In genomic region chrX:150502091-150502490, GRCh38 we compare ENCODE assay signal across 26 cellular contexts.
A peak's percentile ranks its signal among the peaks of the same experiment; 100 is the strongest.
DNase-seq lines count a peak whose midpoint lies in the region; ATAC-seq, FAIRE-seq and TF ChIP-seq lines count a peak whose summit lies in the region.
"Had no signal": no experiment of that assay in that cellular context is flagged by ENCODE, and none has a peak within 500 bp of the region (broad histone marks: within the 10 kb centered on the region; RNA-seq: fewer than 3 reads in every experiment).

No MANE protein-coding gene starts in this region.

- peaks cover 15% of the 10 kb centered on the region for H3K4me1 ChIP-seq in mammary epithelial cell (ENCODE audit: insufficient read depth, low read length)
- no peaks in the 10 kb centered on the region for H3K4me1 ChIP-seq in breast epithelium
- H3K4me1 ChIP-seq: BE2C had no signal

- DNase-seq in mammary epithelial cell = peak; percentile 17
- no peak for DNase-seq in breast epithelium (ENCODE audit: low spot score in 2 of 2)
- DNase-seq in bronchial epithelial cell (ENCODE audit: low read depth) = peak; percentile 64
- DNase-seq in epithelial cell of prostate (ENCODE audit: low read depth, low spot score) = peak; percentile 5
- DNase-seq in T-helper 9 cell = no peak
- DNase-seq in HUDEP-2 (lab: John Stamatoyannopoulos, UW; ENCODE audit: unreplicated experiment in 76 of 76) = no peak
- DNase-seq: 8988T; ACHN; BE2C; C1 segment of cervical spinal cord; CD4-positive, alpha-beta memory T cell; CD4-positive, CD25-positive, alpha-beta regulatory T cell; CD8-positive, alpha-beta memory T cell; COR-L47; DMS153; DMS53; DMS79; DND-41; EL; GF-D8 had no signal

- no peaks in the 10 kb centered on the region for H3K79me2 ChIP-seq in mammary epithelial cell (ENCODE audit: insufficient read depth, low read length)

- H3K4me3 ChIP-seq in mammary epithelial cell (replicated peaks in 1 of 3; ENCODE audit: insufficient read depth in 1 of 3, low read depth in 2 of 3, low read length in 3 of 3) = no peak overlapping the region
- no peak overlapping the region for H3K4me3 ChIP-seq in breast epithelium
- H3K4me3 ChIP-seq in bronchial epithelial cell (ENCODE audit: low read depth, low read length) = no peak overlapping the region
- H3K4me3 ChIP-seq: BLaER1 had no signal

- CTCF ChIA-PET in mammary epithelial cell (lab: Charles Lee; ENCODE audit: low non-redundant PET) = no interaction called here

- H3K36me3 ChIP-seq in mammary epithelial cell (ENCODE audit: insufficient read depth, low read length) (no peaks in the 10 kb centered on the region), breast epithelium (no peaks in the 10 kb centered on the region), bronchial epithelial cell (ENCODE audit: control insufficient read depth, insufficient read depth, low read length) (no peaks in the 10 kb centered on the region)
- H3K36me3 ChIP-seq: BE2C, BLaER1 had no signal

- intact Hi-C loops in mammary epithelial cell (cut with micrococcal nuclease) = no loop called here
- intact Hi-C loops in breast epithelium (cut with DNase I; ENCODE audit: low total_unique reads) = no loop called here

- H4K20me1 ChIP-seq in mammary epithelial cell (ENCODE audit: insufficient read depth, low read length) = no peaks in the 10 kb centered on the region
- H4K20me1 ChIP-seq: BLaER1 had no signal

- dilution Hi-C loops in mammary epithelial cell (cut with HindIII; ENCODE audit: low sequenced_read_pairs) = no loop called here

- BruUV-seq in mammary epithelial cell (replicated peaks; lab: Mats Ljungman, UMichigan) = no TSS peak

- H3K9ac ChIP-seq in mammary epithelial cell (ENCODE audit: insufficient read depth, low read length) = no peak overlapping the region
- H3K9ac ChIP-seq: BLaER1 had no signal

- H2AFZ ChIP-seq in mammary epithelial cell (ENCODE audit: low read depth, low read length) = no peak overlapping the region

- H3K27ac ChIP-seq in mammary epithelial cell (ENCODE audit: insufficient read depth, low read depth, low read length) = no peak overlapping the region
- H3K27ac ChIP-seq in breast epithelium = no peak overlapping the region
- H3K27ac ChIP-seq in epithelial cell of prostate = no peak overlapping the region
- H3K27ac ChIP-seq: BLaER1 had no signal

- no peak for ATAC-seq in HG02763 (IDR thresholded peaks at IDR 0.05; ENCODE audit: unreplicated experiment)

- TF ChIP-seq CTCF in mammary epithelial cell (conservative IDR thresholded peaks at IDR 0.05 in 1 of 2, IDR thresholded peaks at IDR 0.05 in 1 of 2; ENCODE audit: extremely low read depth in 1 of 2, insufficient read depth in 1 of 2, low read depth in 1 of 2, low read length in 2 of 2) (no peak), breast epithelium (IDR thresholded peaks at IDR 0.05) (no peak), bronchial epithelial cell (IDR thresholded peaks at IDR 0.05; ENCODE audit: insufficient read depth, low read length, severe bottlenecking) (no peak)

- no peak overlapping the region for H3K4me2 ChIP-seq in mammary epithelial cell (ENCODE audit: insufficient read depth, low read depth, low read length)

- 61% methylated on average over 3 of the region's 3 CpGs for WGBS in mammary epithelial cell (ENCODE audit: low coverage, missing lambda C conversion rate)

- peak; percentile 23 for FAIRE-seq in bronchial epithelial cell (lab: Jason Lieb, UNC)
- FAIRE-seq: A204.1, G401.6, GM12891, GM19239 had no signal

- no peaks in the 10 kb centered on the region for H3K27me3 ChIP-seq in mammary epithelial cell (ENCODE audit: insufficient read depth, low read length)
- H3K27me3 ChIP-seq in breast epithelium = peaks cover 0 to 21% of the 10 kb centered on the region in 2 donors
- no peaks in the 10 kb centered on the region for H3K27me3 ChIP-seq in bronchial epithelial cell (ENCODE audit: control insufficient read depth, insufficient read depth, low read length)
- H3K27me3 ChIP-seq: BE2C, BLaER1 had no signal

- in situ Hi-C loops in mammary epithelial cell (cut with MboI; ENCODE audit: low sequenced_read_pairs in 2 of 2) = no loop called here

- TF ChIP-seq POLR2A in breast epithelium (IDR thresholded peaks at IDR 0.05) = no peak

- H3K9me3 ChIP-seq in mammary epithelial cell (replicated peaks; ENCODE audit: insufficient read depth, low read length) = no peaks in the 10 kb centered on the region
- H3K9me3 ChIP-seq in breast epithelium = no peaks in the 10 kb centered on the region
- H3K9me3 ChIP-seq: BE2C, BLaER1 had no signal

Comparison
In these comparisons a context has a peak if more than half of its experiments do, and no peak if none do; other contexts are left out.
1. DNase-seq: peak in mammary epithelial cell (single experiment), bronchial epithelial cell (single experiment) and epithelial cell of prostate (single experiment); none in breast epithelium (0 of 2), T-helper 9 cell (single experiment) and HUDEP-2 (0 of 76).